ENCODE assay signal across 8 cellular contexts in genomic region chr17:4950757-4951204, GRCh38. TPM values are rescaled to one million over a fixed set of nuclear protein-coding genes. Genes with fewer than 3 reads are reported as not detected.
DNase-seq lines count a peak whose midpoint lies in the region; ATAC-seq and TF ChIP-seq lines count a peak whose summit lies in the region.

ENO3 (plus strand) TSS chr17:4951119; CDS start chr17:4951830, 711 bp downstream.

- TF ChIP-seq CTCF in HFF-Myc (IDR thresholded peaks at IDR 0.05; ENCODE audit: low read depth, low read length, missing control alignments), result no peak
- no peak for TF ChIP-seq CTCF in hepatocyte (IDR thresholded peaks at IDR 0.05; ENCODE audit: poor library complexity)

- peak within 1 kb of the TSS; percentile 94 for H3K27ac ChIP-seq in ACC112 (ENCODE audit: low read depth, low read length)
- peak within 1 kb of the TSS; percentile 100 for H3K27ac ChIP-seq in hepatocyte

- intact Hi-C loops in activated T-helper 1 cell treated with anti-CD3 and anti-CD28 coated beads, Interleukin-12 subunit alpha, Interleukin-12 subunit beta, Interleukin-2, Interleukin-4 antibody, amounts not matched to agents 30 ng/mL and 10 ng/mL and 1 ng/mL, durations not matched to agents 14 hours and 24 hours and 36 hours (cut with micrococcal nuclease), result no loop called here

- in situ Hi-C loops in KBM-7 (cut with MboI; ENCODE audit: low pct_unique_long_range_greater_than_20kb, low sequenced_read_pairs), result no loop called here

- peaks cover 30% of the 10 kb centered on the region for H3K4me1 ChIP-seq in ACC112 (ENCODE audit: control insufficient read depth, insufficient read depth, low read length, unreplicated experiment)
- H3K4me1 ChIP-seq in hepatocyte (ENCODE audit: insufficient read depth), result peaks cover 22% of the 10 kb centered on the region

- 43% methylated on average over 6 of the region's 7 CpGs for WGBS in hepatocyte (ENCODE audit: low lambda C conversion rate, missing lambda C conversion rate)

- H3K36me3 Mint-ChIP-seq in activated T-helper 1 cell treated with anti-CD3 and anti-CD28 coated beads, Interleukin-12 subunit alpha, Interleukin-12 subunit beta, Interleukin-2, Interleukin-4 antibody, amounts not matched to agents 30 ng/mL and 10 ng/mL and 1 ng/mL, durations not matched to agents 14 hours and 24 hours and 36 hours (ENCODE audit: low read depth), result peaks cover 19% of the 10 kb centered on the region
- H3K36me3 Mint-ChIP-seq in stimulated activated naive B cell treated with anti-CD40 and anti-IgM and Interleukin-4, amounts not matched to agents 10 μg/mL and 1 μg/mL and 100 μg/mL, for 72 hours, result peaks cover 20 to 41% of the 10 kb centered on the region in 2 donors

- H3K27ac Mint-ChIP-seq in activated T-helper 1 cell treated with anti-CD3 and anti-CD28 coated beads, Interleukin-12 subunit alpha, Interleukin-12 subunit beta, Interleukin-2, Interleukin-4 antibody, amounts not matched to agents 30 ng/mL and 10 ng/mL and 1 ng/mL, durations not matched to agents 14 hours and 24 hours and 36 hours, result peak within 1 kb of the TSS; percentile 92
- H3K27ac Mint-ChIP-seq in stimulated activated naive B cell treated with anti-CD40 and anti-IgM and Interleukin-4, amounts not matched to agents 10 μg/mL and 1 μg/mL and 100 μg/mL, for 72 hours, result peak within 1 kb of the TSS; percentile 97

- no peak for DNase-seq in HFF-Myc (ENCODE audit: extremely low read depth, low read depth)
- no peak for DNase-seq in activated T-helper 1 cell treated with anti-CD3 and anti-CD28 coated beads, Interleukin-12 subunit alpha, Interleukin-12 subunit beta, Interleukin-2, Interleukin-4 antibody, amounts not matched to agents 30 ng/mL and 10 ng/mL and 1 ng/mL, durations not matched to agents 14 hours and 24 hours and 36 hours (ENCODE audit: low spot score)
- DNase-seq in hepatocyte (ENCODE audit: low spot score), result peak; percentile 45
- DNase-seq in stimulated activated naive B cell treated with anti-CD40 and anti-IgM and Interleukin-4, amounts not matched to agents 10 μg/mL and 1 μg/mL and 100 μg/mL, for 72 hours, result no peak
- DNase-seq in KBM-7, result no peak
- DNase-seq in SKM-1 (lab: John Stamatoyannopoulos, UW; ENCODE audit: unreplicated experiment), result no peak
- no peak for DNase-seq in NCI-H187 treated with DMSO at 0.1 percent for 48 hours (lab: John Stamatoyannopoulos, UW)

- H3K9me2 ChIP-seq in hepatocyte (replicated peaks; ENCODE audit: insufficient read depth), result no peaks in the 10 kb centered on the region

- H4K20me1 ChIP-seq in hepatocyte (ENCODE audit: insufficient read depth, poor library complexity, severe bottlenecking), result peaks cover 10% of the 10 kb centered on the region

- peak within 1 kb of the TSS; percentile 91 for H3K4me3 Mint-ChIP-seq in activated T-helper 1 cell treated with anti-CD3 and anti-CD28 coated beads, Interleukin-12 subunit alpha, Interleukin-12 subunit beta, Interleukin-2, Interleukin-4 antibody, amounts not matched to agents 30 ng/mL and 10 ng/mL and 1 ng/mL, durations not matched to agents 14 hours and 24 hours and 36 hours
- H3K4me3 Mint-ChIP-seq in stimulated activated naive B cell treated with anti-CD40 and anti-IgM and Interleukin-4, amounts not matched to agents 10 μg/mL and 1 μg/mL and 100 μg/mL, for 72 hours, result peak within 1 kb of the TSS; percentile 86 to 91

- H3K9me3 ChIP-seq in hepatocyte (ENCODE audit: low read depth), result no peaks in the 10 kb centered on the region

- no peaks in the 10 kb centered on the region for H3K9me3 Mint-ChIP-seq in activated T-helper 1 cell treated with anti-CD3 and anti-CD28 coated beads, Interleukin-12 subunit alpha, Interleukin-12 subunit beta, Interleukin-2, Interleukin-4 antibody, amounts not matched to agents 30 ng/mL and 10 ng/mL and 1 ng/mL, durations not matched to agents 14 hours and 24 hours and 36 hours
- no peaks in the 10 kb centered on the region for H3K9me3 Mint-ChIP-seq in stimulated activated naive B cell treated with anti-CD40 and anti-IgM and Interleukin-4, amounts not matched to agents 10 μg/mL and 1 μg/mL and 100 μg/mL, for 72 hours

- H2AFZ ChIP-seq in ACC112 (ENCODE audit: low read length, unreplicated experiment) (peak within 1 kb of the TSS; percentile 42), hepatocyte (peak within 1 kb of the TSS; percentile 72)

- H3K27me3 Mint-ChIP-seq in activated T-helper 1 cell treated with anti-CD3 and anti-CD28 coated beads, Interleukin-12 subunit alpha, Interleukin-12 subunit beta, Interleukin-2, Interleukin-4 antibody, amounts not matched to agents 30 ng/mL and 10 ng/mL and 1 ng/mL, durations not matched to agents 14 hours and 24 hours and 36 hours (ENCODE audit: insufficient read depth), result peaks cover 2% of the 10 kb centered on the region
- H3K27me3 Mint-ChIP-seq in stimulated activated naive B cell treated with anti-CD40 and anti-IgM and Interleukin-4, amounts not matched to agents 10 μg/mL and 1 μg/mL and 100 μg/mL, for 72 hours, result no peaks in the 10 kb centered on the region

- peaks cover 30% of the 10 kb centered on the region for H3K4me1 Mint-ChIP-seq in activated T-helper 1 cell treated with anti-CD3 and anti-CD28 coated beads, Interleukin-12 subunit alpha, Interleukin-12 subunit beta, Interleukin-2, Interleukin-4 antibody, amounts not matched to agents 30 ng/mL and 10 ng/mL and 1 ng/mL, durations not matched to agents 14 hours and 24 hours and 36 hours (ENCODE audit: low read depth)
- peaks cover 22 to 33% of the 10 kb centered on the region in 2 donors for H3K4me1 Mint-ChIP-seq in stimulated activated naive B cell treated with anti-CD40 and anti-IgM and Interleukin-4, amounts not matched to agents 10 μg/mL and 1 μg/mL and 100 μg/mL, for 72 hours

- peak within 1 kb of the TSS; percentile 86 for H3K4me2 ChIP-seq in hepatocyte

- H3K4me3 ChIP-seq in ACC112 (ENCODE audit: low read depth, low read length) (peak within 1 kb of the TSS; percentile 90), HFF-Myc (replicated peaks; ENCODE audit: low read depth, low read length) (peak within 1 kb of the TSS; percentile 97), hepatocyte (peak within 1 kb of the TSS; percentile 61)

- H3K27me3 ChIP-seq in ACC112 (ENCODE audit: insufficient read depth, low read length) (no peaks in the 10 kb centered on the region), hepatocyte (no peaks in the 10 kb centered on the region)

- ATAC-seq in stimulated activated naive B cell treated with anti-CD40 and anti-IgM and Interleukin-4, amounts not matched to agents 10 μg/mL and 1 μg/mL and 100 μg/mL, for 72 hours (replicated peaks), result no peak

- H3K36me3 ChIP-seq in ACC112 (ENCODE audit: insufficient read depth, low read length), result peaks cover 16% of the 10 kb centered on the region; the same call in 1 of the 2 replicates
- H3K36me3 ChIP-seq in hepatocyte (replicated peaks; ENCODE audit: insufficient read depth, low read depth), result no peaks in the 10 kb centered on the region

- H3K79me2 ChIP-seq in ACC112 (ENCODE audit: control insufficient read depth, insufficient read depth, low read length, unreplicated experiment) (peaks cover 26% of the 10 kb centered on the region), hepatocyte (peaks cover 25% of the 10 kb centered on the region)

RNA-seq across cellular contexts. Expression of gene ENO3, which starts in this region (rescaled TPM):
- 42.5 and 44.5 TPM in 2 replicates for total RNA-seq in activated T-helper 1 cell treated with anti-CD3 and anti-CD28 coated beads, Interleukin-12 subunit alpha, Interleukin-12 subunit beta, Interleukin-2, Interleukin-4 antibody, amounts not matched to agents 30 ng/mL and 10 ng/mL and 1 ng/mL, durations not matched to agents 14 hours and 24 hours and 36 hours
- 16.3 and 18.7 TPM in 2 replicates for total RNA-seq in hepatocyte
- 30.2 and 40.4 TPM in 2 replicates for polyA plus RNA-seq in hepatocyte
